ENCODE assay signal across 8 cellular contexts in genomic region chr19:17266589-17266974, GRCh38. TPM values are rescaled to one million over a fixed set of nuclear protein-coding genes. Genes with fewer than 3 reads are reported as not detected.
DNase-seq lines count a peak whose midpoint lies in the region; ATAC-seq and TF ChIP-seq lines count a peak whose summit lies in the region.

No MANE protein-coding gene starts in this region.

- peaks cover 7% of the 10 kb centered on the region for H3K36me3 Mint-ChIP-seq in activated naive CD8-positive, alpha-beta T cell treated with anti-CD3 and anti-CD28 coated beads, Interleukin-2, amount 10 ng/mL, durations not matched to agents 7 days and 5 days
- peaks cover 6% of the 10 kb centered on the region for H3K36me3 Mint-ChIP-seq in progenitor cell of endocrine pancreas (ENCODE audit: insufficient read depth)

- POLR2A ChIA-PET in activated naive CD8-positive, alpha-beta T cell treated with anti-CD3 and anti-CD28 coated beads, Interleukin-2, amount 10 ng/mL, durations not matched to agents 7 days and 5 days (lab: Charles Lee): interaction anchor here (0.6 to 1.4 kb wide), 8 partner anchors 9 to 424 kb away, joined by 3 to 4 read pairs (median 4); partner anchors contain the start of genes DDA1 and USE1

- TF ChIP-seq CTCF in progenitor cell of endocrine pancreas (IDR thresholded peaks at IDR 0.05; ENCODE audit: unreplicated experiment): no peak

- TF ChIP-seq POLR2A in GM18951 (IDR thresholded peaks at IDR 0.05; ENCODE audit: extremely low read depth, insufficient read depth, insufficient read length): peak; percentile 38

- in situ Hi-C loops in GM18951 (cut with MboI; ENCODE audit: low sequenced_read_pairs, unreplicated experiment): no loop called here

- peak overlapping the region; percentile 72 for H3K27ac Mint-ChIP-seq in activated naive CD8-positive, alpha-beta T cell treated with anti-CD3 and anti-CD28 coated beads, Interleukin-2, amount 10 ng/mL, durations not matched to agents 7 days and 5 days
- peak overlapping the region; percentile 91 for H3K27ac Mint-ChIP-seq in progenitor cell of endocrine pancreas

- no peaks in the 10 kb centered on the region for H3K27me3 Mint-ChIP-seq in activated naive CD8-positive, alpha-beta T cell treated with anti-CD3 and anti-CD28 coated beads, Interleukin-2, amount 10 ng/mL, durations not matched to agents 7 days and 5 days
- H3K27me3 Mint-ChIP-seq in progenitor cell of endocrine pancreas: no peaks in the 10 kb centered on the region

- no peak for DNase-seq in activated naive CD8-positive, alpha-beta T cell treated with anti-CD3 and anti-CD28 coated beads, Interleukin-2, amount 10 ng/mL, durations not matched to agents 7 days and 5 days
- DNase-seq in progenitor cell of endocrine pancreas (ENCODE audit: low spot score, unreplicated experiment) (no peak), middle frontal gyrus (ENCODE audit: extremely low spot score, low spot score) (no peak), HPDE6-E6E7 (ENCODE audit: extremely low spot score) (no peak), NCI-H1105 treated with DMSO at 0.1 percent for 48 hours (lab: John Stamatoyannopoulos, UW) (no peak)

- ATAC-seq in HG03103 (IDR thresholded peaks at IDR 0.05; ENCODE audit: low read depth, unreplicated experiment): peak; percentile 22
- ATAC-seq in activated naive CD8-positive, alpha-beta T cell treated with anti-CD3 and anti-CD28 coated beads, Interleukin-2, amount 10 ng/mL, durations not matched to agents 7 days and 5 days (ENCODE audit: low read depth): no peak
- no peak for ATAC-seq in GM21825 (IDR thresholded peaks at IDR 0.05; ENCODE audit: unreplicated experiment)

- H3K4me1 Mint-ChIP-seq in activated naive CD8-positive, alpha-beta T cell treated with anti-CD3 and anti-CD28 coated beads, Interleukin-2, amount 10 ng/mL, durations not matched to agents 7 days and 5 days: peaks cover 20% of the 10 kb centered on the region
- peaks cover 6% of the 10 kb centered on the region for H3K4me1 Mint-ChIP-seq in progenitor cell of endocrine pancreas (ENCODE audit: low read depth)

- peak overlapping the region; percentile 89 for H3K4me3 Mint-ChIP-seq in activated naive CD8-positive, alpha-beta T cell treated with anti-CD3 and anti-CD28 coated beads, Interleukin-2, amount 10 ng/mL, durations not matched to agents 7 days and 5 days
- peak overlapping the region; percentile 93 for H3K4me3 Mint-ChIP-seq in progenitor cell of endocrine pancreas (ENCODE audit: low read depth)

- H3K9me3 Mint-ChIP-seq in activated naive CD8-positive, alpha-beta T cell treated with anti-CD3 and anti-CD28 coated beads, Interleukin-2, amount 10 ng/mL, durations not matched to agents 7 days and 5 days: no peaks in the 10 kb centered on the region
- H3K9me3 Mint-ChIP-seq in progenitor cell of endocrine pancreas (ENCODE audit: low read depth): peaks cover 4% of the 10 kb centered on the region

RNA-seq across cellular contexts. Expression of gene BABAM1, which starts 0.7 kb away (rescaled TPM):
- 100 to 1,000 TPM; 104 to 112 TPM for total RNA-seq in activated naive CD8-positive, alpha-beta T cell treated with anti-CD3 and anti-CD28 coated beads, Interleukin-2, amount 10 ng/mL, durations not matched to agents 7 days and 5 days
- 93.4 and 113 TPM in 2 replicates for total RNA-seq in progenitor cell of endocrine pancreas

RNA-seq across cellular contexts. Expression of gene USHBP1, which starts 2.0 kb away (rescaled TPM):
- total RNA-seq in activated naive CD8-positive, alpha-beta T cell treated with anti-CD3 and anti-CD28 coated beads, Interleukin-2, amount 10 ng/mL, durations not matched to agents 7 days and 5 days: not detected
- 0.38 and 0.51 TPM in 2 replicates for total RNA-seq in progenitor cell of endocrine pancreas

RNA-seq across cellular contexts. Expression of gene ANKLE1, which starts 15.1 kb away (rescaled TPM):
- 1 to 10 TPM; 5.7 to 5.8 TPM for total RNA-seq in activated naive CD8-positive, alpha-beta T cell treated with anti-CD3 and anti-CD28 coated beads, Interleukin-2, amount 10 ng/mL, durations not matched to agents 7 days and 5 days
- total RNA-seq in progenitor cell of endocrine pancreas: 6.4 and 8.1 TPM in 2 replicates

RNA-seq across cellular contexts. Expression of gene NR2F6, which starts 20.9 kb away (rescaled TPM):
- 1 to 10 TPM; 2.3 to 3.0 TPM for total RNA-seq in activated naive CD8-positive, alpha-beta T cell treated with anti-CD3 and anti-CD28 coated beads, Interleukin-2, amount 10 ng/mL, durations not matched to agents 7 days and 5 days
- total RNA-seq in progenitor cell of endocrine pancreas: 134 and 150 TPM in 2 replicates

RNA-seq across cellular contexts. Expression of gene ABHD8, which starts 36.6 kb away (rescaled TPM):
- 10 to 100 TPM; 12.4 to 12.9 TPM for total RNA-seq in activated naive CD8-positive, alpha-beta T cell treated with anti-CD3 and anti-CD28 coated beads, Interleukin-2, amount 10 ng/mL, durations not matched to agents 7 days and 5 days
- total RNA-seq in progenitor cell of endocrine pancreas: 16.2 and 16.9 TPM in 2 replicates
